In genomic region chr2:164288235-164288634, GRCh38 we compare ENCODE assay signal across 10 cellular contexts.
"Had no signal": no experiment of that assay in that cellular context is flagged by ENCODE, and none has a peak within 500 bp of the region (broad histone marks: within the 10 kb centered on the region; RNA-seq: fewer than 3 reads in every experiment).

No MANE protein-coding gene starts in this region.

- H2AFZ ChIP-seq: GM23248 had no signal

- ATAC-seq: HCT116 had no signal

- H3K27ac Mint-ChIP-seq: HFFc6, IgD-negative memory B cell had no signal

- H3K36me3 ChIP-seq: HAP-1 had no signal

- H3K27me3 Mint-ChIP-seq: IgD-negative memory B cell had no signal

- H3K27ac ChIP-seq: GM23248, HL-60, KMS-11 had no signal

- H3K4me2 ChIP-seq: KMS-11 had no signal

- H3K4me1 Mint-ChIP-seq: IgD-negative memory B cell had no signal

- H3K9ac ChIP-seq: GM23248, KMS-11 had no signal

- H3K4me1 ChIP-seq: HAP-1 had no signal

- H3K4me3 Mint-ChIP-seq: HFFc6, IgD-negative memory B cell had no signal

- H3K9me3 ChIP-seq: HAP-1 had no signal

- H3K36me3 Mint-ChIP-seq: IgD-negative memory B cell had no signal

- H3K4me3 ChIP-seq: GM23248, HAP-1 had no signal

- DNase-seq: GM23248, GOT3, H7, HFFc6, KBM-7 had no signal
